In genomic region chr17:62808576-62808970, GRCh38 we compare ENCODE assay signal across 13 cellular contexts. TPM values are rescaled to one million over a fixed set of nuclear protein-coding genes. Genes with fewer than 3 reads are reported as not detected.
DNase-seq lines count a peak whose midpoint lies in the region; ATAC-seq and TF ChIP-seq lines count a peak whose summit lies in the region.
"Had no signal": no experiment of that assay in that cellular context is flagged by ENCODE, and none has a peak within 500 bp of the region (broad histone marks: within the 10 kb centered on the region; RNA-seq: fewer than 3 reads in every experiment).

No MANE protein-coding gene starts in this region.

- WGBS in body of pancreas, 2 donors, result 64 to 75% methylated on average over 10 of the region's 10 CpGs
- 19 to 23% methylated on average over 10 of the region's 10 CpGs for WGBS in testis, 2 donors

- TF ChIP-seq CTCF in body of pancreas (IDR thresholded peaks at IDR 0.05) (no peak), testis (IDR thresholded peaks at IDR 0.05) (no peak), colonic mucosa (IDR thresholded peaks at IDR 0.05) (no peak)

- H3K9ac ChIP-seq in colonic mucosa (ENCODE audit: low read depth in 2 of 2, low read length in 2 of 2), result no peak overlapping the region

- peak; percentile 15 for ATAC-seq in body of pancreas
- no peak for ATAC-seq in GM21360 (IDR thresholded peaks at IDR 0.05; ENCODE audit: unreplicated experiment)

- H3K36me3 ChIP-seq in body of pancreas (replicated peaks in 1 of 2; ENCODE audit: insufficient read depth in 1 of 2, low read depth in 2 of 2) (no peaks in the 10 kb centered on the region), testis (ENCODE audit: low read depth, missing control alignments) (no peaks in the 10 kb centered on the region), colonic mucosa (no peaks in the 10 kb centered on the region)

- TF ChIP-seq POLR2A in body of pancreas (IDR thresholded peaks at IDR 0.05) (no peak), testis (IDR thresholded peaks at IDR 0.05) (no peak)

- H3K4me3 ChIP-seq in body of pancreas (no peak overlapping the region), testis (peak overlapping the region; percentile 49 to 63), colonic mucosa (no peak overlapping the region)

- H3K27me3 ChIP-seq in body of pancreas, result no peaks in the 10 kb centered on the region
- H3K27me3 ChIP-seq in testis, result no peaks in the 10 kb centered on the region
- peaks cover 6% of the 10 kb centered on the region for H3K27me3 ChIP-seq in colonic mucosa

- no peaks in the 10 kb centered on the region for H3K9me3 ChIP-seq in body of pancreas
- H3K9me3 ChIP-seq in testis, result no peaks in the 10 kb centered on the region
- H3K9me3 ChIP-seq in colonic mucosa, result no peaks in the 10 kb centered on the region

- peak; percentile 46 for DNase-seq in NCI-H2227 (lab: John Stamatoyannopoulos, UW; ENCODE audit: unreplicated experiment)
- no peak for DNase-seq in NCI-H2227 treated with DMSO at 0.1 percent for 48 hours (lab: John Stamatoyannopoulos, UW)
- DNase-seq in body of pancreas, result no peak
- peak; percentile 39 for DNase-seq in left kidney (ENCODE audit: low read depth, low spot score)
- DNase-seq in testis, result no peak
- no peak for DNase-seq in germinal center (ENCODE audit: low spot score)
- no peak for DNase-seq in colonic mucosa
- DNase-seq: central memory CD4-positive, alpha-beta T cell; GOT3; T-helper 9 cell had no signal

- intact Hi-C loops in body of pancreas (cut with DNase I) (no loop called here), testis (cut with DNase I; ENCODE audit: low total_unique reads) (no loop called here), colonic mucosa (cut with DNase I) (no loop called here)

- H3K4me1 ChIP-seq in body of pancreas, result peaks cover 10% of the 10 kb centered on the region
- no peaks in the 10 kb centered on the region for H3K4me1 ChIP-seq in testis
- peaks cover 5% of the 10 kb centered on the region for H3K4me1 ChIP-seq in colonic mucosa

- H3K27ac ChIP-seq in body of pancreas (no peak overlapping the region), testis (peak overlapping the region in 1 of 2 donors; percentile 45), colonic mucosa (no peak overlapping the region)

RNA-seq across cellular contexts. Expression of gene MARCHF10, which starts 0.5 kb away (rescaled TPM):
- total RNA-seq in body of pancreas (under 1 TPM in 1 of 2 donors, not detected in 1; under 0.01 TPM), testis (100 to 1,000 TPM in 1 of 2 donors, 10 to 100 TPM in 1; 61.5 to 118 TPM), colonic mucosa (not detected)
- 266 TPM for polyA plus RNA-seq in testis (ENCODE audit: insufficient read depth, low read depth, low replicate concordance)
- polyA plus RNA-seq: fibroblast of lung, keratinocyte had no signal

Comparison
In these comparisons a context has a peak if more than half of its experiments do, and no peak if none do; other contexts are left out.
1. DNase-seq: peak in NCI-H2227 (single experiment) and left kidney (single experiment); none in NCI-H2227 treated with DMSO at 0.1 percent for 48 hours (single experiment), body of pancreas (0 of 4), testis (single experiment), germinal center (single experiment) and colonic mucosa (single experiment).
2. H3K4me3 ChIP-seq: peak in testis (2 of 2); none in body of pancreas (0 of 2) and colonic mucosa (single experiment).
3. RNA of gene MARCHF10, which starts 0.5 kb away (total RNA-seq): 61.5 to 118 TPM in testis; under 0.01 TPM in body of pancreas and not detected in colonic mucosa; every median in the first group is over 10 times any median in the second.